In the genomic region with DNA sequence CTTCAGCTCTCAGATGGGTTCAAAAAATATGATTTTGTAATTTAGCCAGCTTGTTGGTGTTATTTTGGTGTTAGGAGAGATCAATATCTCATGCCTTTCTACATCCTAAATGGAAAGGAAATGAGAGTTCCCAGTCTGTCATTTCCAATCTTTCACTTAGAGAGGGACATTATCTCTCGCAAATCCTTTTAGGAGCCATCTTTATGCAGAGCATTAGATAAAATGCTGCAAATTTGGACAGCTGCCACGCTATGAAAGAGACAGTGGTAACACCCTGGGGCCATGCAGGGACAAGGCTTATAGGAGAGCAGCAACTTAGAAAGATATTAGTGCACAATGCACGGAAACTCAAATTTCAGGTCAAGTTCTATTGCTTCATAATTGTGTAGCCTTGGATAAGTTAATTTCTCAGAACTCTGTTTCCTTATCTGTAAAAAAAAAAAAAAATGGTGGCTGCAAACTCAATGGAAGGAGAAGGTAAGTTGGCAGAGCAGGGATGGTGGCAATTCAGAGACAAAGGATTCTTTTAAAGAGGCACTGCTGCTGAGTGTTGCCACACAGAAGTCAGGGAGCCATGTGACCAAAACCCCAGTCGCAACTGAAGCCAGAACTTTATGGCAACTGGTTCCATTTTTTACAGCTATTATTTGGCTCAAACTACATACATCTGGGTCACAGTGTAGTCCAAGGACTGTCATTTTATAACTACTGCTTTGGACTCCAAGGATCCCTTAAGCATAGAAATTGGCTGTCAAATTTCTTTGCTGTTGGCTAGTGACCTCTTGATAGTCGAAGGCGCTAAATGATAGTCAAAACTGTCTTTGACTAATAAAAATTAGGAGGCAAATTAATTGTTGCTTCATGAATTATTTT, we compare ENCODE assay signal across 24 cellular contexts.
A peak's percentile ranks its signal among the peaks of the same experiment; 100 is the strongest.
DNase-seq lines count a peak whose midpoint lies in the region; ATAC-seq, FAIRE-seq and TF ChIP-seq lines count a peak whose summit lies in the region.
"Had no signal": no experiment of that assay in that cellular context is flagged by ENCODE, and none has a peak within 500 bp of the region (broad histone marks: within the 10 kb centered on the region; RNA-seq: fewer than 3 reads in every experiment).

No MANE protein-coding gene starts in this region.

- H2AFZ ChIP-seq in HepG2 (ENCODE audit: low read length) (no peak overlapping the region), hepatocyte (no peak overlapping the region), osteoblast (ENCODE audit: low read length) (no peak overlapping the region)

- H4K20me1 ChIP-seq in HepG2 (ENCODE audit: insufficient read depth, low read length) (no peaks in the 10 kb centered on the region), hepatocyte (ENCODE audit: insufficient read depth, poor library complexity, severe bottlenecking) (no peaks in the 10 kb centered on the region), osteoblast (ENCODE audit: insufficient read depth, low read length) (no peaks in the 10 kb centered on the region)

- no peaks in the 10 kb centered on the region for H3K9me2 ChIP-seq in hepatocyte (replicated peaks; ENCODE audit: insufficient read depth)

- WGBS in HepG2 (ENCODE audit: low lambda C conversion rate) = 78% methylated on average over 6 of the region's 6 CpGs
- WGBS in hepatocyte (ENCODE audit: low lambda C conversion rate, missing lambda C conversion rate) = 72% methylated on average over 6 of the region's 6 CpGs

- TF ChIP-seq EP300 in HepG2 (IDR thresholded peaks at IDR 0.05; ENCODE audit: low read depth in 2 of 2, low read length in 2 of 2) = no peak
- TF ChIP-seq EP300 in HepG2 (CRISPR knock-in tag; IDR thresholded peaks at IDR 0.05; ENCODE audit: borderline replicate concordance) = no peak

- peak overlapping the region; percentile 32 for H3K4me2 ChIP-seq in HepG2 (ENCODE audit: low read depth, low read length)
- H3K4me2 ChIP-seq in hepatocyte = no peak overlapping the region
- H3K4me2 ChIP-seq in osteoblast (ENCODE audit: insufficient read depth, low read length) = no peak overlapping the region

- BruUV-seq in HepG2 (replicated peaks; lab: Mats Ljungman, UMichigan) = no TSS peak

- DNase-seq in BE2C = peak; percentile 94
- DNase-seq in MV-4-11 (lab: John Stamatoyannopoulos, UW) = peak; percentile 7
- DNase-seq in HepG2 (ENCODE audit: low spot score) = no peak
- no peak for DNase-seq in T-cell
- DNase-seq in hepatocyte (ENCODE audit: low spot score) = no peak
- DNase-seq in osteoblast (ENCODE audit: insufficient read length, low spot score, missing footprints) = no peak
- DNase-seq: activated naive CD4-positive, alpha-beta T cell treated with anti-CD3 and anti-CD28 coated beads, Interleukin-2, amount 50 U/mL, for 16 hours; anterior cingulate cortex; cortex of kidney; gastrocnemius medialis; HCEC 1CT; IMR-90; kidney; stimulated activated CD4-positive, alpha-beta T cell treated with anti-CD3 and anti-CD28 coated beads, Interleukin-2, amount 100 ng/mL, for 24 hours had no signal

- H3K9me3 Mint-ChIP-seq in T-cell = peaks cover 0 to under 1% (median under 1%) of the 10 kb centered on the region in 3 donors
- H3K9me3 Mint-ChIP-seq: activated T-helper 1 cell treated with anti-CD3 and anti-CD28 coated beads, Interleukin-12 subunit alpha, Interleukin-12 subunit beta, Interleukin-2, Interleukin-4 antibody, amounts not matched to agents 30 ng/mL and 10 ng/mL and 1 ng/mL, durations not matched to agents 14 hours and 24 hours and 36 hours; stimulated activated effector memory CD8-positive, alpha-beta T cell treated with anti-CD3 and anti-CD28 coated beads, Interleukin-12 subunit alpha, Interleukin-12 subunit beta, amount 100 ng/mL, for 72 hours had no signal

- H3K9ac ChIP-seq in HepG2 (ENCODE audit: insufficient read depth, low read depth, low read length) = no peak overlapping the region

- TF ChIP-seq RAD21 in HepG2 (CRISPR knock-in tag; IDR thresholded peaks at IDR 0.05) = no peak

- H3K27me3 Mint-ChIP-seq in T-cell = no peaks in the 10 kb centered on the region

- TF ChIP-seq POLR2A in HepG2 (IDR thresholded peaks at IDR 0.05; ENCODE audit: insufficient read depth in 1 of 2, low read depth in 2 of 2, low read length in 2 of 2) = no peak

- CTCF ChIA-PET in HepG2 (lab: Yijun Ruan, JAX; ENCODE audit: low intra/inter-chr PET ratio, low total read pairs) = no interaction called here
- CTCF ChIA-PET in T-cell (lab: Charles Lee) = no interaction called here

- H3K36me3 ChIP-seq in BE2C (peaks cover 24% of the 10 kb centered on the region), HepG2 (replicated peaks in 1 of 2; ENCODE audit: control insufficient read depth in 1 of 2, insufficient read depth in 2 of 2, low read length in 2 of 2) (no peaks in the 10 kb centered on the region; a peak in 1 of 5 replicates), hepatocyte (replicated peaks; ENCODE audit: insufficient read depth, low read depth) (no peaks in the 10 kb centered on the region), osteoblast (ENCODE audit: insufficient read depth, low read length) (no peaks in the 10 kb centered on the region)
- H3K36me3 ChIP-seq: esophagus muscularis mucosa, gastrocnemius medialis had no signal

- peak overlapping the region; percentile 19 for H3K4me3 ChIP-seq in BE2C (ENCODE audit: low read depth, low read length)
- no peak overlapping the region for H3K4me3 ChIP-seq in HepG2 (replicated peaks in 1 of 3; ENCODE audit: insufficient read depth in 1 of 3, low read depth in 2 of 3, low read length in 3 of 3)
- no peak overlapping the region for H3K4me3 ChIP-seq in hepatocyte
- H3K4me3 ChIP-seq in osteoblast (ENCODE audit: insufficient read depth, low read length) = no peak overlapping the region
- H3K4me3 ChIP-seq: esophagus muscularis mucosa, gastrocnemius medialis had no signal

- H3K9me3 ChIP-seq in BE2C (no peaks in the 10 kb centered on the region), HepG2 (ENCODE audit: low read length) (no peaks in the 10 kb centered on the region), hepatocyte (ENCODE audit: low read depth) (peaks cover under 1% of the 10 kb centered on the region), osteoblast (ENCODE audit: low read depth, low read length) (no peaks in the 10 kb centered on the region)
- H3K9me3 ChIP-seq: esophagus muscularis mucosa, gastrocnemius medialis, neutrophil had no signal

- intact Hi-C loops in HepG2 (cut with micrococcal nuclease; ENCODE audit: unreplicated experiment) = loop anchor here (2.0 kb wide), 1 partner anchor 107 kb away; no protein-coding TSS in a partner anchor

- H3K4me1 Mint-ChIP-seq in T-cell = no peaks in the 10 kb centered on the region
- H3K4me1 Mint-ChIP-seq: stimulated activated effector memory CD8-positive, alpha-beta T cell treated with anti-CD3 and anti-CD28 coated beads, Interleukin-12 subunit alpha, Interleukin-12 subunit beta, amount 100 ng/mL, for 72 hours had no signal

- ATAC-seq in SK-N-SH treated with all-trans-retinoic acid at 6 μM for 48 hours (peak; percentile 77), HepG2 (peak; percentile 22; the same call in 1 of the 3 replicates), T-cell (replicated peaks in 1 of 4) (no peak)
- ATAC-seq: stimulated activated effector memory CD8-positive, alpha-beta T cell treated with anti-CD3 and anti-CD28 coated beads, Interleukin-12 subunit alpha, Interleukin-12 subunit beta, amount 100 ng/mL, for 72 hours had no signal

- H3K79me2 ChIP-seq in HepG2 (ENCODE audit: insufficient read depth, low read length) = no peaks in the 10 kb centered on the region
- no peaks in the 10 kb centered on the region for H3K79me2 ChIP-seq in hepatocyte
- H3K79me2 ChIP-seq in osteoblast (ENCODE audit: insufficient read depth, low read length) = no peaks in the 10 kb centered on the region

- no peak overlapping the region for H3K27ac Mint-ChIP-seq in T-cell
- H3K27ac Mint-ChIP-seq: activated T-helper 1 cell treated with anti-CD3 and anti-CD28 coated beads, Interleukin-12 subunit alpha, Interleukin-12 subunit beta, Interleukin-2, Interleukin-4 antibody, amounts not matched to agents 30 ng/mL and 10 ng/mL and 1 ng/mL, durations not matched to agents 14 hours and 24 hours and 36 hours; stimulated activated effector memory CD8-positive, alpha-beta T cell treated with anti-CD3 and anti-CD28 coated beads, Interleukin-12 subunit alpha, Interleukin-12 subunit beta, amount 100 ng/mL, for 72 hours; WTC11 had no signal

- H3K27ac ChIP-seq in HepG2 (ENCODE audit: extremely low read length, insufficient read depth, low read length) (peak overlapping the region; percentile 47), hepatocyte (no peak overlapping the region), osteoblast (ENCODE audit: low read depth, low read length) (no peak overlapping the region)
- H3K27ac ChIP-seq: C4-2B, esophagus muscularis mucosa, gastrocnemius medialis, neutrophil, RWPE1 had no signal

- TF ChIP-seq CTCF in BE2C (IDR thresholded peaks at IDR 0.05; ENCODE audit: low read depth, low read length) (no peak), HepG2 (CRISPR knock-in tag; IDR thresholded peaks at IDR 0.05) (no peak), hepatocyte (IDR thresholded peaks at IDR 0.05; ENCODE audit: poor library complexity) (no peak), osteoblast (IDR thresholded peaks at IDR 0.05; ENCODE audit: extremely low read depth, low read depth, low read length) (no peak)

- H3K36me3 Mint-ChIP-seq in T-cell = peaks cover 4% of the 10 kb centered on the region
- H3K36me3 Mint-ChIP-seq: stimulated activated effector memory CD8-positive, alpha-beta T cell treated with anti-CD3 and anti-CD28 coated beads, Interleukin-12 subunit alpha, Interleukin-12 subunit beta, amount 100 ng/mL, for 72 hours; WTC11 had no signal

- H3K4me3 Mint-ChIP-seq in T-cell = no peak overlapping the region
- H3K4me3 Mint-ChIP-seq: activated T-helper 1 cell treated with anti-CD3 and anti-CD28 coated beads, Interleukin-12 subunit alpha, Interleukin-12 subunit beta, Interleukin-2, Interleukin-4 antibody, amounts not matched to agents 30 ng/mL and 10 ng/mL and 1 ng/mL, durations not matched to agents 14 hours and 24 hours and 36 hours; stimulated activated effector memory CD8-positive, alpha-beta T cell treated with anti-CD3 and anti-CD28 coated beads, Interleukin-12 subunit alpha, Interleukin-12 subunit beta, amount 100 ng/mL, for 72 hours; WTC11 had no signal

- H3K4me1 ChIP-seq in BE2C = peaks cover 31% of the 10 kb centered on the region
- H3K4me1 ChIP-seq in HepG2 (ENCODE audit: insufficient read depth, low read length) = peaks cover 16% of the 10 kb centered on the region
- H3K4me1 ChIP-seq in hepatocyte (ENCODE audit: insufficient read depth) = no peaks in the 10 kb centered on the region
- no peaks in the 10 kb centered on the region for H3K4me1 ChIP-seq in osteoblast (ENCODE audit: insufficient read depth, low read length)
- H3K4me1 ChIP-seq: gastrocnemius medialis had no signal

- FAIRE-seq in HepG2 (lab: Jason Lieb, UNC) = no peak
- FAIRE-seq: D721Med, kidney, urothelium cell line had no signal

- in situ Hi-C loops in HepG2 (cut with HindIII; ENCODE audit: extremely low pct_ligation_motif_present, low pct_unique_long_range_greater_than_20kb) = loop anchor here (10.0 kb wide), 1 partner anchor 57 kb away; no protein-coding TSS in a partner anchor

- POLR2A ChIA-PET in HepG2 (lab: Yijun Ruan, JAX) (no interaction called here), T-cell (lab: Charles Lee) (interaction anchor here in 1 of 2 donors (0.7 kb wide), 1 partner anchor 13 kb away, joined by 5 read pairs; no protein-coding TSS in a partner anchor)

- H3K27me3 ChIP-seq in BE2C = no peaks in the 10 kb centered on the region
- no peaks in the 10 kb centered on the region for H3K27me3 ChIP-seq in HepG2 (ENCODE audit: control insufficient read depth in 1 of 2, insufficient read depth in 2 of 2, low read length in 2 of 2)
- no peaks in the 10 kb centered on the region for H3K27me3 ChIP-seq in hepatocyte
- H3K27me3 ChIP-seq in osteoblast (ENCODE audit: insufficient read depth, low read length) = no peaks in the 10 kb centered on the region
- H3K27me3 ChIP-seq: esophagus muscularis mucosa, gastrocnemius medialis, neutrophil had no signal

Comparison
In these comparisons a context has a peak if more than half of its experiments do, and no peak if none do; other contexts are left out.
1. DNase-seq: peak in BE2C (single experiment) and MV-4-11 (single experiment); none in HepG2 (single experiment), T-cell (0 of 34), hepatocyte (single experiment) and osteoblast (single experiment).
2. ATAC-seq: peak in SK-N-SH treated with all-trans-retinoic acid at 6 μM for 48 hours (single experiment) and HepG2 (single experiment); none in T-cell (0 of 4).